In the genomic region with DNA sequence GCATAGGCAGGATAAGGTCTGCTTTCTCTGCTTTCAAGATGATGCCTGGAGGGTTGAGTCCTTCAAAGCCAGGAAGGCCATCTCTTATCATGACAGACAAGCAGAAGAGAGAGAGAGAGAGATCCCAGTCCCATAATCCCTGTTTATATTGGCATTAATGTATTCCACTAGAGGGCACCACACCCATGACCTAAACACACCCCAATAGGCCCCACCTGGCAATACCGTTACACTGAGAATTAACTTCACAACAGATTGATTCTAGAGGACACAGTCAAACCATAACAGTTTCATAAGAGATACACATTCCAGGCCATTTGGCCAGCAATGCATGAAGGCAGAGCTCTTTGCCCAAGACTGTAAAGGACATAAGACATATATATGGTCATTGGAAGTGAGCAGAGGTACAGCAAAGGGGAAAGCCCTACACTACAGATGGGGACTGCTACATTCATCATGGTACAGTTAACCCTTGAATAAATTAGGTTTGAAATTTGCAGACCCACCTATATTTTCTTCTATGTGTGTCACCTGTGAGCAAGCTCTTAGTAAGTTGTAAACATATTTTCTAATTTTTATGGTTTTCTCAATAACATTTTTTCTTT, we compare ENCODE assay signal across 9 cellular contexts.
DNase-seq lines count a peak whose midpoint lies in the region; ATAC-seq and TF ChIP-seq lines count a peak whose summit lies in the region.
"Had no signal": no experiment of that assay in that cellular context is flagged by ENCODE, and none has a peak within 500 bp of the region (broad histone marks: within the 10 kb centered on the region; RNA-seq: fewer than 3 reads in every experiment).

No MANE protein-coding gene starts in this region.

- H3K4me3 ChIP-seq in cardiac fibroblast (replicated peaks in 1 of 2; ENCODE audit: low read depth in 2 of 2, low read length in 2 of 2): no peak overlapping the region
- H3K4me3 ChIP-seq in prostate gland: no peak overlapping the region
- H3K4me3 ChIP-seq in esophagus squamous epithelium: no peak overlapping the region

- peaks cover 2% of the 10 kb centered on the region for H3K27me3 Mint-ChIP-seq in activated CD4-positive, alpha-beta T cell treated with anti-CD3 and anti-CD28 coated beads for 36 hours
- peaks cover 7 to 13% of the 10 kb centered on the region in 2 donors for H3K27me3 Mint-ChIP-seq in stimulated activated naive B cell treated with anti-CD40 and anti-IgM and Interleukin-4, amounts not matched to agents 10 μg/mL and 1 μg/mL and 100 μg/mL, for 72 hours

- CTCF ChIA-PET in activated CD4-positive, alpha-beta T cell treated with anti-CD3 and anti-CD28 coated beads for 36 hours (lab: Charles Lee): no interaction called here

- TF ChIP-seq CTCF in cardiac fibroblast (IDR thresholded peaks at IDR 0.05; ENCODE audit: low read depth, low read length) (no peak), prostate gland (IDR thresholded peaks at IDR 0.05) (no peak), esophagus squamous epithelium (IDR thresholded peaks at IDR 0.05) (peak in 1 of 6 experiments; percentile 5)

- 33% methylated on average over 1 of the region's 1 CpG for WGBS in prostate gland
- WGBS in esophagus squamous epithelium, 2 donors: 33% methylated on average over 1 of the region's 1 CpG; no CpG with 5 or more reads in 1 of the 2 donors

- POLR2A ChIA-PET in activated CD4-positive, alpha-beta T cell treated with anti-CD3 and anti-CD28 coated beads for 36 hours (lab: Charles Lee): no interaction called here

- no peaks in the 10 kb centered on the region for H3K36me3 ChIP-seq in prostate gland
- no peaks in the 10 kb centered on the region for H3K36me3 ChIP-seq in esophagus squamous epithelium

- intact Hi-C loops in activated CD4-positive, alpha-beta T cell treated with anti-CD3 and anti-CD28 coated beads for 36 hours (cut with DNase I, micrococcal nuclease): no loop called here
- intact Hi-C loops in prostate gland (cut with DNase I) (no loop called here), esophagus squamous epithelium (cut with DNase I) (no loop called here)

- ATAC-seq in activated CD4-positive, alpha-beta T cell treated with anti-CD3 and anti-CD28 coated beads for 36 hours: no peak
- ATAC-seq in HG03565 (IDR thresholded peaks at IDR 0.05; ENCODE audit: unreplicated experiment): peak; percentile 65
- peak; percentile 84 to 92 for ATAC-seq in stimulated activated naive B cell treated with anti-CD40 and anti-IgM and Interleukin-4, amounts not matched to agents 10 μg/mL and 1 μg/mL and 100 μg/mL, for 72 hours (replicated peaks)

- H3K9me3 ChIP-seq in prostate gland: no peaks in the 10 kb centered on the region
- no peaks in the 10 kb centered on the region for H3K9me3 ChIP-seq in esophagus squamous epithelium

- H3K27ac Mint-ChIP-seq in activated CD4-positive, alpha-beta T cell treated with anti-CD3 and anti-CD28 coated beads for 36 hours: no peak overlapping the region
- H3K27ac Mint-ChIP-seq in stimulated activated naive B cell treated with anti-CD40 and anti-IgM and Interleukin-4, amounts not matched to agents 10 μg/mL and 1 μg/mL and 100 μg/mL, for 72 hours: no peak overlapping the region

- no peaks in the 10 kb centered on the region for H3K36me3 Mint-ChIP-seq in activated CD4-positive, alpha-beta T cell treated with anti-CD3 and anti-CD28 coated beads for 36 hours (ENCODE audit: low read depth)
- H3K36me3 Mint-ChIP-seq in stimulated activated naive B cell treated with anti-CD40 and anti-IgM and Interleukin-4, amounts not matched to agents 10 μg/mL and 1 μg/mL and 100 μg/mL, for 72 hours: no peaks in the 10 kb centered on the region
- H3K36me3 Mint-ChIP-seq: IgD-negative memory B cell had no signal

- H3K27ac ChIP-seq in prostate gland (no peak overlapping the region), esophagus squamous epithelium (no peak overlapping the region)

- TF ChIP-seq POLR2A in prostate gland (IDR thresholded peaks at IDR 0.05) (no peak), esophagus squamous epithelium (IDR thresholded peaks at IDR 0.05) (no peak)

- H3K9me3 Mint-ChIP-seq in activated CD4-positive, alpha-beta T cell treated with anti-CD3 and anti-CD28 coated beads for 36 hours (ENCODE audit: low read depth): no peaks in the 10 kb centered on the region
- H3K9me3 Mint-ChIP-seq in stimulated activated naive B cell treated with anti-CD40 and anti-IgM and Interleukin-4, amounts not matched to agents 10 μg/mL and 1 μg/mL and 100 μg/mL, for 72 hours: no peaks in the 10 kb centered on the region
- H3K9me3 Mint-ChIP-seq: IgD-negative memory B cell had no signal

- H3K4me3 Mint-ChIP-seq in activated CD4-positive, alpha-beta T cell treated with anti-CD3 and anti-CD28 coated beads for 36 hours: no peak overlapping the region
- H3K4me3 Mint-ChIP-seq in stimulated activated naive B cell treated with anti-CD40 and anti-IgM and Interleukin-4, amounts not matched to agents 10 μg/mL and 1 μg/mL and 100 μg/mL, for 72 hours: no peak overlapping the region

- H3K27me3 ChIP-seq in prostate gland (replicated peaks; ENCODE audit: insufficient read depth) (no peaks in the 10 kb centered on the region), esophagus squamous epithelium (peaks cover 0 to 3% (median 0%) of the 10 kb centered on the region in 4 donors)

- DNase-seq in activated CD4-positive, alpha-beta T cell treated with anti-CD3 and anti-CD28 coated beads for 36 hours: peak; percentile 8
- no peak for DNase-seq in activated CD4-positive, alpha-beta T cell treated with anti-CD3 and anti-CD28 coated beads for 48 hours
- DNase-seq in cardiac fibroblast (ENCODE audit: low read depth in 2 of 2) (peak; percentile 0 to 6), prostate gland (ENCODE audit: low spot score) (no peak), esophagus squamous epithelium (lab: John Stamatoyannopoulos, UW) (no peak)
- no peak for DNase-seq in stimulated activated naive B cell treated with anti-CD40 and anti-IgM and Interleukin-4, amounts not matched to agents 10 μg/mL and 1 μg/mL and 100 μg/mL, for 72 hours
- DNase-seq in activated CD4-positive, CD25-positive, alpha-beta regulatory T cell (lab: John Stamatoyannopoulos, UW): no peak

- no peaks in the 10 kb centered on the region for H3K4me1 Mint-ChIP-seq in activated CD4-positive, alpha-beta T cell treated with anti-CD3 and anti-CD28 coated beads for 36 hours
- peaks cover 17 to 22% of the 10 kb centered on the region in 2 donors for H3K4me1 Mint-ChIP-seq in stimulated activated naive B cell treated with anti-CD40 and anti-IgM and Interleukin-4, amounts not matched to agents 10 μg/mL and 1 μg/mL and 100 μg/mL, for 72 hours

- no peaks in the 10 kb centered on the region for H3K4me1 ChIP-seq in prostate gland (replicated peaks)
- no peaks in the 10 kb centered on the region for H3K4me1 ChIP-seq in esophagus squamous epithelium

Comparison
In these comparisons a context has a peak if more than half of its experiments do, and no peak if none do; other contexts are left out.
1. DNase-seq: peak in activated CD4-positive, alpha-beta T cell treated with anti-CD3 and anti-CD28 coated beads for 36 hours (single experiment) and cardiac fibroblast (2 of 2); none in activated CD4-positive, alpha-beta T cell treated with anti-CD3 and anti-CD28 coated beads for 48 hours (single experiment), stimulated activated naive B cell treated with anti-CD40 and anti-IgM and Interleukin-4, amounts not matched to agents 10 μg/mL and 1 μg/mL and 100 μg/mL, for 72 hours (single experiment), prostate gland (single experiment), activated CD4-positive, CD25-positive, alpha-beta regulatory T cell (0 of 4) and esophagus squamous epithelium (single experiment).